ENCODE assay signal across 8 cellular contexts in genomic region chr1:9626201-9626608, GRCh38. TPM values are rescaled to one million over a fixed set of nuclear protein-coding genes. Genes with fewer than 3 reads are reported as not detected.
DNase-seq lines count a peak whose midpoint lies in the region; ATAC-seq and TF ChIP-seq lines count a peak whose summit lies in the region.
"Had no signal": no experiment of that assay in that cellular context is flagged by ENCODE, and none has a peak within 500 bp of the region (broad histone marks: within the 10 kb centered on the region; RNA-seq: fewer than 3 reads in every experiment).

No MANE protein-coding gene starts in this region.

- H2AFZ ChIP-seq in PC-9, result no peak overlapping the region

- no peaks in the 10 kb centered on the region for H3K79me2 ChIP-seq in PC-9 (ENCODE audit: low read depth)

- no peaks in the 10 kb centered on the region for H3K9me3 Mint-ChIP-seq in natural killer cell treated with Interleukin-12 subunit alpha and Interleukin-12 subunit beta and Interleukin-15 and Interleukin-18, amount 100 ng/mL, for 72 hours

- no peaks in the 10 kb centered on the region for H3K27me3 ChIP-seq in HAP-1 (ENCODE audit: low read depth)
- no peaks in the 10 kb centered on the region for H3K27me3 ChIP-seq in PC-9 (ENCODE audit: insufficient read depth, low read depth)
- no peaks in the 10 kb centered on the region for H3K27me3 ChIP-seq in dorsolateral prefrontal cortex

- no peaks in the 10 kb centered on the region for H4K20me1 ChIP-seq in PC-9 (ENCODE audit: insufficient read depth)

- H3K4me2 ChIP-seq in PC-9, result peak overlapping the region; percentile 61

- H3K4me3 Mint-ChIP-seq in natural killer cell treated with Interleukin-12 subunit alpha and Interleukin-12 subunit beta and Interleukin-15 and Interleukin-18, amount 100 ng/mL, for 72 hours, result peak overlapping the region; percentile 98

- CTCF ChIA-PET in PC-9 (lab: Charles Lee), result interaction anchor here (0.7 kb wide), 1 partner anchor 224 kb away, joined by 3 read pairs; no protein-coding TSS in a partner anchor

- intact Hi-C loops in PC-9 (cut with micrococcal nuclease; ENCODE audit: unreplicated experiment), result loop anchor here (2.0 kb wide), 1 partner anchor 241 kb away; no protein-coding TSS in a partner anchor
- intact Hi-C loops in dorsolateral prefrontal cortex (cut with DNase I), result loop anchor here (2.0 to 10.0 kb wide), 2 partner anchors 241 to 799 kb away; no protein-coding TSS in a partner anchor

- H3K36me3 Mint-ChIP-seq in natural killer cell treated with Interleukin-12 subunit alpha and Interleukin-12 subunit beta and Interleukin-15 and Interleukin-18, amount 100 ng/mL, for 72 hours, result peaks cover 5% of the 10 kb centered on the region

- POLR2A ChIA-PET in PC-9 (lab: Charles Lee; ENCODE audit: unreplicated experiment), result no interaction called here

- no TSS peak for BruUV-seq in PC-9 (replicated peaks; lab: Mats Ljungman, UMichigan)

- H3K9me2 ChIP-seq in PC-9 (ENCODE audit: insufficient read depth), result no peaks in the 10 kb centered on the region

- peaks cover 4% of the 10 kb centered on the region for H3K4me1 ChIP-seq in HAP-1
- no peaks in the 10 kb centered on the region; the same call in 1 of the 2 replicates for H3K4me1 ChIP-seq in PC-9 (replicated peaks; ENCODE audit: insufficient read depth)

- ATAC-seq in GM18520 (IDR thresholded peaks at IDR 0.05; ENCODE audit: unreplicated experiment), result peak; percentile 44
- ATAC-seq in natural killer cell treated with Interleukin-12 subunit alpha and Interleukin-12 subunit beta and Interleukin-15 and Interleukin-18, amount 100 ng/mL, for 72 hours, result no peak

- no peaks in the 10 kb centered on the region for H3K27me3 Mint-ChIP-seq in natural killer cell treated with Interleukin-12 subunit alpha and Interleukin-12 subunit beta and Interleukin-15 and Interleukin-18, amount 100 ng/mL, for 72 hours

- DNase-seq in HAP-1 (ENCODE audit: low spot score in 2 of 2) (no peak), PC-9 (peak in 1 of 2 experiments; percentile 28), dorsolateral prefrontal cortex (no peak), kidney glomerular epithelial cell (lab: John Stamatoyannopoulos, UW) (no peak), NCI-H748 (lab: John Stamatoyannopoulos, UW; ENCODE audit: unreplicated experiment) (no peak)
- DNase-seq in natural killer cell treated with Interleukin-12 subunit alpha and Interleukin-12 subunit beta and Interleukin-15 and Interleukin-18, amount 100 ng/mL, for 72 hours (ENCODE audit: low spot score), result peak; percentile 64

- no peaks in the 10 kb centered on the region for H3F3A ChIP-seq in PC-9 (ENCODE audit: insufficient read depth, low read depth)

- TF ChIP-seq CTCF in PC-9 (conservative IDR thresholded peaks at IDR 0.05) (no peak), dorsolateral prefrontal cortex (IDR thresholded peaks at IDR 0.05 in 54 of 56, conservative IDR thresholded peaks at IDR 0.05 in 2 of 56; ENCODE audit: low read depth in 1 of 56, partially characterized antibody in 56 of 56) (no peak)

- H3K4me1 Mint-ChIP-seq in natural killer cell treated with Interleukin-12 subunit alpha and Interleukin-12 subunit beta and Interleukin-15 and Interleukin-18, amount 100 ng/mL, for 72 hours (ENCODE audit: low read depth in 2 of 2), result peaks cover 31 to 41% of the 10 kb centered on the region in 2 donors

- H3K27ac Mint-ChIP-seq in natural killer cell treated with Interleukin-12 subunit alpha and Interleukin-12 subunit beta and Interleukin-15 and Interleukin-18, amount 100 ng/mL, for 72 hours, result peak overlapping the region; percentile 61 to 71

- H3K27ac ChIP-seq in PC-9 (no peak overlapping the region), dorsolateral prefrontal cortex (no peak overlapping the region)
- H3K27ac ChIP-seq: upper lobe of left lung had no signal

- peak overlapping the region; percentile 32 for H3K4me3 ChIP-seq in HAP-1
- H3K4me3 ChIP-seq in PC-9, result peak overlapping the region; percentile 35; the same call in 1 of the 2 replicates
- H3K4me3 ChIP-seq in dorsolateral prefrontal cortex, result no peak overlapping the region

- in situ Hi-C loops in HAP-1 (cut with MboI; ENCODE audit: low sequenced_read_pairs), result no loop called here

- no peaks in the 10 kb centered on the region for H3K36me3 ChIP-seq in HAP-1 (replicated peaks)
- no peaks in the 10 kb centered on the region for H3K36me3 ChIP-seq in PC-9 (ENCODE audit: low read depth)
- H3K36me3 ChIP-seq: upper lobe of left lung had no signal

- H3K9me3 ChIP-seq in HAP-1 (no peaks in the 10 kb centered on the region), PC-9 (ENCODE audit: insufficient read depth, low read depth) (no peaks in the 10 kb centered on the region)
- H3K9me3 ChIP-seq: upper lobe of left lung had no signal

RNA-seq across cellular contexts. Expression of gene PIK3CD, which starts 25.3 kb away (rescaled TPM):
- total RNA-seq in PC-9 (2021) (10.3 and 16.4 TPM in 2 replicates), dorsolateral prefrontal cortex (10 to 100 TPM in 117 of 120 experiments, 1 to 10 TPM in 3; 8.0 to 31.5 (median 16.2) TPM)
- total RNA-seq in natural killer cell treated with Interleukin-12 subunit alpha and Interleukin-12 subunit beta and Interleukin-15 and Interleukin-18, amount 100 ng/mL, for 72 hours, result 100 to 1,000 TPM; 273 to 444 TPM

RNA-seq across cellular contexts. Expression of gene TMEM201, which starts 37.5 kb away (rescaled TPM):
- total RNA-seq in PC-9 (2021) (17.2 and 17.4 TPM in 2 replicates), dorsolateral prefrontal cortex (10 to 100 TPM; 15.4 to 35.6 (median 20.9) TPM)
- 10 to 100 TPM; 16.5 to 51.0 TPM for total RNA-seq in natural killer cell treated with Interleukin-12 subunit alpha and Interleukin-12 subunit beta and Interleukin-15 and Interleukin-18, amount 100 ng/mL, for 72 hours

Comparison
In these comparisons a context has a peak if more than half of its experiments do, and no peak if none do; other contexts are left out.
1. H3K4me3 ChIP-seq: peak in HAP-1 (single experiment) and PC-9 (single experiment); none in dorsolateral prefrontal cortex (0 of 59).
2. RNA of gene PIK3CD, which starts 25.3 kb away (total RNA-seq): 273 to 444 TPM in natural killer cell treated with Interleukin-12 subunit alpha and Interleukin-12 subunit beta and Interleukin-15 and Interleukin-18, amount 100 ng/mL, for 72 hours; 8.0 to 31.5 TPM in dorsolateral prefrontal cortex and 10.3 to 16.4 TPM in PC-9; every median in the first group is over 4 times any median in the second.